Comparison of ENCODE assay signal across 1 cellular context in the genomic region with DNA sequence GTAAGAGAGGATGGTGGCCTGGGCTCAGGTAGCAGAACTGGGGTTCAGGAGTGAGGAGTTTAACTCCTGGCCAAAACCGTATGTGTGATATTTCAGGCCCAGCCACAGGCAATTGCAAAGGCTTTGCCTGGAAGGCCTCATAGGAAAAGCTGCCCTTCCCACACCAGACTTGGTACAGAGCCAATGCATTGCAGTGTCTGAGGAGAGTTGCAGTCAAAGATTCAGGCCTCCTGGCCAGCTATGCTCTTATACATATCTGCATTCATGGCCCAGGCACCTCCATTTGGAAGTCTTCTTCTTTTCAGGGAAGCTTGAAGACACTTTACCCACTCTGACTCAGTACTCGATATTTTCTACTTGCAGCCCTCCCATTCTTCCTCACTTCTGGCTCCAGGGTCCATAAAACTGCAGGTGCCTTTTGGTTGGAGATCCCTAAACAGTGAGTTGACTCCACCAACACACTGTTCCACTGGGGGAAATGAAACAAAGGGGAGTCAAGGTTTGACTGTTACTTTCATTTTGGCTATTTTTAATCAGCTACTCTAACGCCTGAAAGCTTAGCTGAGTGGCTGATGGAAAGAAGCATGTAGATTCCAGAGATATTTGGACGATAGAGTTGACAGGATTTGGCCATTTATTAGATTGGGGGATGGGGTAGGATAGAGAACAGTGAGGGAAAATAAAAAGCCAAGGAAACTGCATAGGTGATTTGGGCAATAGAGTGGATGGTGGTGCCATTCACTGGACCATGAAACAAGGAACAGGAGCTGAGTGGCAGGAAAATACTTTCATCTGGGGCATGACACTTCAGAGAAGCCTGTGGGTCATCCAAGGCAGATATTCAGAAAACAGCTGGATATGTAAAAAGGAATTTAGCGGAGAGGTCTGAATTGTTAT.
TF ChIP-seq lines count a peak whose summit lies in the region.

No MANE protein-coding gene starts in this region.

TF ChIP-seq in GM12878, 131 proteins besides CTCF, POLR2A, EP300 and RAD21 (continued from another document and continues in another):
- TF ChIP-seq, protein P1, sequence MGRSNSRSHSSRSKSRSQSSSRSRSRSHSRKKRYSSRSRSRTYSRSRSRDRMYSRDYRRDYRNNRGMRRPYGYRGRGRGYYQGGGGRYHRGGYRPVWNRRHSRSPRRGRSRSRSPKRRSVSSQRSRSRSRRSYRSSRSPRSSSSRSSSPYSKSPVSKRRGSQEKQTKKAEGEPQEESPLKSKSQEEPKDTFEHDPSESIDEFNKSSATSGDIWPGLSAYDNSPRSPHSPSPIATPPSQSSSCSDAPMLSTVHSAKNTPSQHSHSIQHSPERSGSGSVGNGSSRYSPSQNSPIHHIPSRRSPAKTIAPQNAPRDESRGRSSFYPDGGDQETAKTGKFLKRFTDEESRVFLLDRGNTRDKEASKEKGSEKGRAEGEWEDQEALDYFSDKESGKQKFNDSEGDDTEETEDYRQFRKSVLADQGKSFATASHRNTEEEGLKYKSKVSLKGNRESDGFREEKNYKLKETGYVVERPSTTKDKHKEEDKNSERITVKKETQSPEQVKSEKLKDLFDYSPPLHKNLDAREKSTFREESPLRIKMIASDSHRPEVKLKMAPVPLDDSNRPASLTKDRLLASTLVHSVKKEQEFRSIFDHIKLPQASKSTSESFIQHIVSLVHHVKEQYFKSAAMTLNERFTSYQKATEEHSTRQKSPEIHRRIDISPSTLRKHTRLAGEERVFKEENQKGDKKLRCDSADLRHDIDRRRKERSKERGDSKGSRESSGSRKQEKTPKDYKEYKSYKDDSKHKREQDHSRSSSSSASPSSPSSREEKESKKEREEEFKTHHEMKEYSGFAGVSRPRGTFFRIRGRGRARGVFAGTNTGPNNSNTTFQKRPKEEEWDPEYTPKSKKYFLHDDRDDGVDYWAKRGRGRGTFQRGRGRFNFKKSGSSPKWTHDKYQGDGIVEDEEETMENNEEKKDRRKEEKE (IDR thresholded peaks at IDR 0.05), result no peak
- TF ChIP-seq, protein P2, sequence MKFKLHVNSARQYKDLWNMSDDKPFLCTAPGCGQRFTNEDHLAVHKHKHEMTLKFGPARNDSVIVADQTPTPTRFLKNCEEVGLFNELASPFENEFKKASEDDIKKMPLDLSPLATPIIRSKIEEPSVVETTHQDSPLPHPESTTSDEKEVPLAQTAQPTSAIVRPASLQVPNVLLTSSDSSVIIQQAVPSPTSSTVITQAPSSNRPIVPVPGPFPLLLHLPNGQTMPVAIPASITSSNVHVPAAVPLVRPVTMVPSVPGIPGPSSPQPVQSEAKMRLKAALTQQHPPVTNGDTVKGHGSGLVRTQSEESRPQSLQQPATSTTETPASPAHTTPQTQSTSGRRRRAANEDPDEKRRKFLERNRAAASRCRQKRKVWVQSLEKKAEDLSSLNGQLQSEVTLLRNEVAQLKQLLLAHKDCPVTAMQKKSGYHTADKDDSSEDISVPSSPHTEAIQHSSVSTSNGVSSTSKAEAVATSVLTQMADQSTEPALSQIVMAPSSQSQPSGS (IDR thresholded peaks at IDR 0.05; ENCODE audit: low read length), result peak; percentile 82
- TF ChIP-seq ZNF384 (IDR thresholded peaks at IDR 0.05; ENCODE audit: borderline replicate concordance, low read depth, low read length), result no peak
- no peak for TF ChIP-seq EGR1 (IDR thresholded peaks at IDR 0.05; ENCODE audit: borderline replicate concordance in 1 of 2, low read depth in 2 of 2, low read length in 2 of 2)
- TF ChIP-seq, protein P3, sequence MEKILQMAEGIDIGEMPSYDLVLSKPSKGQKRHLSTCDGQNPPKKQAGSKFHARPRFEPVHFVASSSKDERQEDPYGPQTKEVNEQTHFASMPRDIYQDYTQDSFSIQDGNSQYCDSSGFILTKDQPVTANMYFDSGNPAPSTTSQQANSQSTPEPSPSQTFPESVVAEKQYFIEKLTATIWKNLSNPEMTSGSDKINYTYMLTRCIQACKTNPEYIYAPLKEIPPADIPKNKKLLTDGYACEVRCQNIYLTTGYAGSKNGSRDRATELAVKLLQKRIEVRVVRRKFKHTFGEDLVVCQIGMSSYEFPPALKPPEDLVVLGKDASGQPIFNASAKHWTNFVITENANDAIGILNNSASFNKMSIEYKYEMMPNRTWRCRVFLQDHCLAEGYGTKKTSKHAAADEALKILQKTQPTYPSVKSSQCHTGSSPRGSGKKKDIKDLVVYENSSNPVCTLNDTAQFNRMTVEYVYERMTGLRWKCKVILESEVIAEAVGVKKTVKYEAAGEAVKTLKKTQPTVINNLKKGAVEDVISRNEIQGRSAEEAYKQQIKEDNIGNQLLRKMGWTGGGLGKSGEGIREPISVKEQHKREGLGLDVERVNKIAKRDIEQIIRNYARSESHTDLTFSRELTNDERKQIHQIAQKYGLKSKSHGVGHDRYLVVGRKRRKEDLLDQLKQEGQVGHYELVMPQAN (conservative IDR thresholded peaks at IDR 0.05), result no peak
- TF ChIP-seq TCF7 (IDR thresholded peaks at IDR 0.05; ENCODE audit: borderline replicate concordance), result peak; percentile 46; the same call in 1 of the 2 replicates
- peak; percentile 97 for TF ChIP-seq MEF2A (IDR thresholded peaks at IDR 0.05; ENCODE audit: insufficient read depth, low read depth, low read length)
- peak; percentile 54; the same call in 1 of the 2 replicates for TF ChIP-seq ZBED1 (IDR thresholded peaks at IDR 0.05; ENCODE audit: borderline replicate concordance)
- TF ChIP-seq, protein P4, sequence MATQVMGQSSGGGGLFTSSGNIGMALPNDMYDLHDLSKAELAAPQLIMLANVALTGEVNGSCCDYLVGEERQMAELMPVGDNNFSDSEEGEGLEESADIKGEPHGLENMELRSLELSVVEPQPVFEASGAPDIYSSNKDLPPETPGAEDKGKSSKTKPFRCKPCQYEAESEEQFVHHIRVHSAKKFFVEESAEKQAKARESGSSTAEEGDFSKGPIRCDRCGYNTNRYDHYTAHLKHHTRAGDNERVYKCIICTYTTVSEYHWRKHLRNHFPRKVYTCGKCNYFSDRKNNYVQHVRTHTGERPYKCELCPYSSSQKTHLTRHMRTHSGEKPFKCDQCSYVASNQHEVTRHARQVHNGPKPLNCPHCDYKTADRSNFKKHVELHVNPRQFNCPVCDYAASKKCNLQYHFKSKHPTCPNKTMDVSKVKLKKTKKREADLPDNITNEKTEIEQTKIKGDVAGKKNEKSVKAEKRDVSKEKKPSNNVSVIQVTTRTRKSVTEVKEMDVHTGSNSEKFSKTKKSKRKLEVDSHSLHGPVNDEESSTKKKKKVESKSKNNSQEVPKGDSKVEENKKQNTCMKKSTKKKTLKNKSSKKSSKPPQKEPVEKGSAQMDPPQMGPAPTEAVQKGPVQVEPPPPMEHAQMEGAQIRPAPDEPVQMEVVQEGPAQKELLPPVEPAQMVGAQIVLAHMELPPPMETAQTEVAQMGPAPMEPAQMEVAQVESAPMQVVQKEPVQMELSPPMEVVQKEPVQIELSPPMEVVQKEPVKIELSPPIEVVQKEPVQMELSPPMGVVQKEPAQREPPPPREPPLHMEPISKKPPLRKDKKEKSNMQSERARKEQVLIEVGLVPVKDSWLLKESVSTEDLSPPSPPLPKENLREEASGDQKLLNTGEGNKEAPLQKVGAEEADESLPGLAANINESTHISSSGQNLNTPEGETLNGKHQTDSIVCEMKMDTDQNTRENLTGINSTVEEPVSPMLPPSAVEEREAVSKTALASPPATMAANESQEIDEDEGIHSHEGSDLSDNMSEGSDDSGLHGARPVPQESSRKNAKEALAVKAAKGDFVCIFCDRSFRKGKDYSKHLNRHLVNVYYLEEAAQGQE (IDR thresholded peaks at IDR 0.05; ENCODE audit: low read depth, low read length), result no peak
- no peak for TF ChIP-seq TARDBP (IDR thresholded peaks at IDR 0.05; ENCODE audit: borderline replicate concordance)
- TF ChIP-seq, protein P5, sequence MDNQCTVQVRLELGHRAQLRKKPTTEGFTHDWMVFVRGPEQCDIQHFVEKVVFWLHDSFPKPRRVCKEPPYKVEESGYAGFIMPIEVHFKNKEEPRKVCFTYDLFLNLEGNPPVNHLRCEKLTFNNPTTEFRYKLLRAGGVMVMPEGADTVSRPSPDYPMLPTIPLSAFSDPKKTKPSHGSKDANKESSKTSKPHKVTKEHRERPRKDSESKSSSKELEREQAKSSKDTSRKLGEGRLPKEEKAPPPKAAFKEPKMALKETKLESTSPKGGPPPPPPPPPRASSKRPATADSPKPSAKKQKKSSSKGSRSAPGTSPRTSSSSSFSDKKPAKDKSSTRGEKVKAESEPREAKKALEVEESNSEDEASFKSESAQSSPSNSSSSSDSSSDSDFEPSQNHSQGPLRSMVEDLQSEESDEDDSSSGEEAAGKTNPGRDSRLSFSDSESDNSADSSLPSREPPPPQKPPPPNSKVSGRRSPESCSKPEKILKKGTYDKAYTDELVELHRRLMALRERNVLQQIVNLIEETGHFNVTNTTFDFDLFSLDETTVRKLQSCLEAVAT (IDR thresholded peaks at IDR 0.05), result no peak
- TF ChIP-seq, protein P6, sequence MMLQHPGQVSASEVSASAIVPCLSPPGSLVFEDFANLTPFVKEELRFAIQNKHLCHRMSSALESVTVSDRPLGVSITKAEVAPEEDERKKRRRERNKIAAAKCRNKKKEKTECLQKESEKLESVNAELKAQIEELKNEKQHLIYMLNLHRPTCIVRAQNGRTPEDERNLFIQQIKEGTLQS (IDR thresholded peaks at IDR 0.05; ENCODE audit: borderline replicate concordance, extremely low read depth, low read depth, low read length), result no peak
- no peak for TF ChIP-seq MYB (IDR thresholded peaks at IDR 0.05; ENCODE audit: borderline replicate concordance, low read depth, low read length)
- 0 out of 2 replicates have a peak, but pooled peaks have one; percentile 16 for TF ChIP-seq CHD2 (IDR thresholded peaks at IDR 0.05; ENCODE audit: borderline replicate concordance, low read depth, low read length)
- no peak for TF ChIP-seq CEBPB (IDR thresholded peaks at IDR 0.05; ENCODE audit: borderline replicate concordance in 1 of 2, low read depth in 2 of 2, low read length in 2 of 2)
- no peak for TF ChIP-seq SREBF2 (IDR thresholded peaks at IDR 0.05; ENCODE audit: low read length)
- no peak for TF ChIP-seq YBX1 (IDR thresholded peaks at IDR 0.05)
- TF ChIP-seq, protein P7, sequence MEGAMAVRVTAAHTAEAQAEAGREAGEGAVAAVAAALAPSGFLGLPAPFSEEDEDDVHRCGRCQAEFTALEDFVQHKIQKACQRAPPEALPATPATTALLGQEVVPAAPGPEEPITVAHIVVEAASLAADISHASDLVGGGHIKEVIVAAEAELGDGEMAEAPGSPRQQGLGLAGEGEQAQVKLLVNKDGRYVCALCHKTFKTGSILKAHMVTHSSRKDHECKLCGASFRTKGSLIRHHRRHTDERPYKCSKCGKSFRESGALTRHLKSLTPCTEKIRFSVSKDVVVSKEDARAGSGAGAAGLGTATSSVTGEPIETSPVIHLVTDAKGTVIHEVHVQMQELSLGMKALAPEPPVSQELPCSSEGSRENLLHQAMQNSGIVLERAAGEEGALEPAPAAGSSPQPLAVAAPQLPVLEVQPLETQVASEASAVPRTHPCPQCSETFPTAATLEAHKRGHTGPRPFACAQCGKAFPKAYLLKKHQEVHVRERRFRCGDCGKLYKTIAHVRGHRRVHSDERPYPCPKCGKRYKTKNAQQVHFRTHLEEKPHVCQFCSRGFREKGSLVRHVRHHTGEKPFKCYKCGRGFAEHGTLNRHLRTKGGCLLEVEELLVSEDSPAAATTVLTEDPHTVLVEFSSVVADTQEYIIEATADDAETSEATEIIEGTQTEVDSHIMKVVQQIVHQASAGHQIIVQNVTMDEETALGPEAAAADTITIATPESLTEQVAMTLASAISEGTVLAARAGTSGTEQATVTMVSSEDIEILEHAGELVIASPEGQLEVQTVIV (IDR thresholded peaks at IDR 0.05; ENCODE audit: borderline replicate concordance, partially characterized antibody), result no peak
- peak; percentile 72; the same call in 1 of the 2 replicates for TF ChIP-seq JUND (IDR thresholded peaks at IDR 0.05; ENCODE audit: low read depth, low read length)
- TF ChIP-seq, protein P8, sequence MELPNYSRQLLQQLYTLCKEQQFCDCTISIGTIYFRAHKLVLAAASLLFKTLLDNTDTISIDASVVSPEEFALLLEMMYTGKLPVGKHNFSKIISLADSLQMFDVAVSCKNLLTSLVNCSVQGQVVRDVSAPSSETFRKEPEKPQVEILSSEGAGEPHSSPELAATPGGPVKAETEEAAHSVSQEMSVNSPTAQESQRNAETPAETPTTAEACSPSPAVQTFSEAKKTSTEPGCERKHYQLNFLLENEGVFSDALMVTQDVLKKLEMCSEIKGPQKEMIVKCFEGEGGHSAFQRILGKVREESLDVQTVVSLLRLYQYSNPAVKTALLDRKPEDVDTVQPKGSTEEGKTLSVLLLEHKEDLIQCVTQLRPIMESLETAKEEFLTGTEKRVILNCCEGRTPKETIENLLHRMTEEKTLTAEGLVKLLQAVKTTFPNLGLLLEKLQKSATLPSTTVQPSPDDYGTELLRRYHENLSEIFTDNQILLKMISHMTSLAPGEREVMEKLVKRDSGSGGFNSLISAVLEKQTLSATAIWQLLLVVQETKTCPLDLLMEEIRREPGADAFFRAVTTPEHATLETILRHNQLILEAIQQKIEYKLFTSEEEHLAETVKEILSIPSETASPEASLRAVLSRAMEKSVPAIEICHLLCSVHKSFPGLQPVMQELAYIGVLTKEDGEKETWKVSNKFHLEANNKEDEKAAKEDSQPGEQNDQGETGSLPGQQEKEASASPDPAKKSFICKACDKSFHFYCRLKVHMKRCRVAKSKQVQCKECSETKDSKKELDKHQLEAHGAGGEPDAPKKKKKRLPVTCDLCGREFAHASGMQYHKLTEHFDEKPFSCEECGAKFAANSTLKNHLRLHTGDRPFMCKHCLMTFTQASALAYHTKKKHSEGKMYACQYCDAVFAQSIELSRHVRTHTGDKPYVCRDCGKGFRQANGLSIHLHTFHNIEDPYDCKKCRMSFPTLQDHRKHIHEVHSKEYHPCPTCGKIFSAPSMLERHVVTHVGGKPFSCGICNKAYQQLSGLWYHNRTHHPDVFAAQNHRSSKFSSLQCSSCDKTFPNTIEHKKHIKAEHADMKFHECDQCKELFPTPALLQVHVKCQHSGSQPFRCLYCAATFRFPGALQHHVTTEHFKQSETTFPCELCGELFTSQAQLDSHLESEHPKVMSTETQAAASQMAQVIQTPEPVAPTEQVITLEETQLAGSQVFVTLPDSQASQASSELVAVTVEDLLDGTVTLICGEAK (IDR thresholded peaks at IDR 0.05; ENCODE audit: borderline replicate concordance), result no peak
- TF ChIP-seq KAT2A (conservative IDR thresholded peaks at IDR 0.05; ENCODE audit: control insufficient read depth, low read depth, low read length), result no peak
- TF ChIP-seq, protein P9, sequence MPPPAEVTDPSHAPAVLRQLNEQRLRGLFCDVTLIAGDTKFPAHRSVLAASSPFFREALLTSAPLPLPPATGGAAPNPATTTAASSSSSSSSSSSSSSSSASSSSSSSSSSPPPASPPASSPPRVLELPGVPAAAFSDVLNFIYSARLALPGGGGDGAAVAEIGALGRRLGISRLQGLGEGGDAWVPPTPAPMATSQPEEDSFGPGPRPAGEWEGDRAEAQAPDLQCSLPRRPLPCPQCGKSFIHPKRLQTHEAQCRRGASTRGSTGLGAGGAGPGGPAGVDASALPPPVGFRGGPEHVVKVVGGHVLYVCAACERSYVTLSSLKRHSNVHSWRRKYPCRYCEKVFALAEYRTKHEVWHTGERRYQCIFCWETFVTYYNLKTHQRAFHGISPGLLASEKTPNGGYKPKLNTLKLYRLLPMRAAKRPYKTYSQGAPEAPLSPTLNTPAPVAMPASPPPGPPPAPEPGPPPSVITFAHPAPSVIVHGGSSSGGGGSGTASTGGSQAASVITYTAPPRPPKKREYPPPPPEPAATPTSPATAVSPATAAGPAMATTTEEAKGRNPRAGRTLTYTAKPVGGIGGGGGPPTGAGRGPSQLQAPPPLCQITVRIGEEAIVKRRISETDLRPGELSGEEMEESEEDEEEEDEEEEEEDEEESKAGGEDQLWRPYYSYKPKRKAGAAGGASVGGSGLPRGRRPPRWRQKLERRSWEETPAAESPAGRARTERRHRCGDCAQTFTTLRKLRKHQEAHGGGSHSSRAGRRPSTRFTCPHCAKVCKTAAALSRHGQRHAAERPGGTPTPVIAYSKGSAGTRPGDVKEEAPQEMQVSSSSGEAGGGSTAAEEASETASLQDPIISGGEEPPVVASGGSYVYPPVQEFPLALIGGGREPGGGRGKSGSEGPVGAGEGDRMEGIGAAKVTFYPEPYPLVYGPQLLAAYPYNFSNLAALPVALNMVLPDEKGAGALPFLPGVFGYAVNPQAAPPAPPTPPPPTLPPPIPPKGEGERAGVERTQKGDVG (CRISPR knock-in tag; IDR thresholded peaks at IDR 0.05), result no peak
- peak; percentile 88 for TF ChIP-seq IKZF1 (conservative IDR thresholded peaks at IDR 0.05)
- no peak for TF ChIP-seq RELA (IDR thresholded peaks at IDR 0.05; ENCODE audit: borderline replicate concordance, partially characterized antibody)
- no peak for TF ChIP-seq ATF7 (IDR thresholded peaks at IDR 0.05; ENCODE audit: low read depth)
